Comparison of ENCODE assay signal across 9 cellular contexts in the genomic region with DNA sequence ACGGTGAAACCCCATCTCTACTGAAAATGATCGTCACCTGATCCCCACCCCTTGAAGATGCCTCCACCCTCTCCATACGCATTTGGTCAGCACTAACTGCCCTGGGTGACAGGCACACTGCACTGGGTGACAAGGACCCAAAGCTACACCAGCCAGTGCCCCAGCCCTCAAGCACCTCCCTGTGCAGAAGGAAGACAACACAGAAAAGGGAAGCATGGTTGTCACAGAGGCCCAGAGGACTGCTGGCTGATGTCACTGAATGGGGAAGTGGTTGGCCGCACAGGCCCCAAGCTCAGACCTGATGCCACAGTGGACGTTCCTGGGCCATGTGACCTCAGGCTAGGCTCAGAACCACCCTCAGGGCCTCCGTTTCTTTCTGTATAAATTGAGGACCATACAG. TPM values are rescaled to one million over a fixed set of nuclear protein-coding genes. Genes with fewer than 3 reads are reported as not detected.
DNase-seq lines count a peak whose midpoint lies in the region; ATAC-seq and TF ChIP-seq lines count a peak whose summit lies in the region.
"Had no signal": no experiment of that assay in that cellular context is flagged by ENCODE, and none has a peak within 500 bp of the region (broad histone marks: within the 10 kb centered on the region; RNA-seq: fewer than 3 reads in every experiment).

No MANE protein-coding gene starts in this region.

- peaks cover 14% of the 10 kb centered on the region for H3K36me3 Mint-ChIP-seq in activated CD4-positive, alpha-beta T cell treated with anti-CD3 and anti-CD28 coated beads, Interleukin-2, amount 10 ng/mL, durations not matched to agents 7 days and 5 days (ENCODE audit: low read depth)

- intact Hi-C loops in heart right ventricle (cut with DNase I) = no loop called here

- no peak overlapping the region for H3K27ac Mint-ChIP-seq in activated CD4-positive, alpha-beta T cell treated with anti-CD3 and anti-CD28 coated beads, Interleukin-2, amount 10 ng/mL, durations not matched to agents 7 days and 5 days
- H3K27ac Mint-ChIP-seq: T-helper 1 cell treated with Interleukin-12 subunit alpha and Interleukin-12 subunit beta and Interleukin-4 antibody, amounts not matched to agents 30 μg/mL and 1 μg/mL, for 36 hours had no signal

- 76 to 78% methylated on average over 6 of the region's 6 CpGs for WGBS in heart right ventricle, 2 donors
- 69% methylated on average over 5 of the region's 6 CpGs for WGBS in suprapubic skin

- TF ChIP-seq CTCF in OCI-LY3 (IDR thresholded peaks at IDR 0.05; ENCODE audit: low read depth, low read length) = no peak
- TF ChIP-seq CTCF in heart right ventricle (IDR thresholded peaks at IDR 0.05) = no peak
- no peak for TF ChIP-seq CTCF in suprapubic skin (IDR thresholded peaks at IDR 0.05)

- H3K27me3 ChIP-seq in OCI-LY3 (ENCODE audit: low read depth, low read length) (no peaks in the 10 kb centered on the region), heart right ventricle (no peaks in the 10 kb centered on the region), suprapubic skin (no peaks in the 10 kb centered on the region)

- H3K4me3 Mint-ChIP-seq in activated CD4-positive, alpha-beta T cell treated with anti-CD3 and anti-CD28 coated beads, Interleukin-2, amount 10 ng/mL, durations not matched to agents 7 days and 5 days = no peak overlapping the region
- H3K4me3 Mint-ChIP-seq: T-helper 1 cell treated with Interleukin-12 subunit alpha and Interleukin-12 subunit beta and Interleukin-4 antibody, amounts not matched to agents 30 μg/mL and 1 μg/mL, for 36 hours had no signal

- DNase-seq in heart right ventricle (peak; percentile 37 to 58), suprapubic skin (ENCODE audit: low spot score in 2 of 2) (no peak), A172 (ENCODE audit: low spot score) (no peak)
- no peak for DNase-seq in NK-92 treated with Interleukin-12 subunit alpha and Interleukin-12 subunit beta, amount 100 ng/mL, for 24 hours (lab: John Stamatoyannopoulos, UW)
- no peak for DNase-seq in activated CD4-positive, alpha-beta T cell treated with anti-CD3 and anti-CD28 coated beads, Interleukin-2, amount 10 ng/mL, durations not matched to agents 7 days and 5 days

- no peak overlapping the region for H2AFZ ChIP-seq in OCI-LY3 (ENCODE audit: low read depth, low read length)

- peak overlapping the region; percentile 50; the same call in 1 of the 2 replicates for H3K9ac ChIP-seq in OCI-LY3 (ENCODE audit: low read length)

- H3K4me3 ChIP-seq in OCI-LY3 (ENCODE audit: low read length) = no peak overlapping the region
- no peak overlapping the region for H3K4me3 ChIP-seq in heart right ventricle
- no peak overlapping the region for H3K4me3 ChIP-seq in suprapubic skin

- peak; percentile 64 for ATAC-seq in GM18907 (IDR thresholded peaks at IDR 0.05; ENCODE audit: unreplicated experiment)
- peak; percentile 57 for ATAC-seq in HG02798 (IDR thresholded peaks at IDR 0.05; ENCODE audit: poor library complexity, unreplicated experiment)
- peak; percentile 36 to 75 (median 62) for ATAC-seq in heart right ventricle

- no peaks in the 10 kb centered on the region for H3K9me3 ChIP-seq in OCI-LY3 (ENCODE audit: insufficient read depth, low read length)
- H3K9me3 ChIP-seq in heart right ventricle = no peaks in the 10 kb centered on the region
- no peaks in the 10 kb centered on the region for H3K9me3 ChIP-seq in suprapubic skin

- H3K36me3 ChIP-seq in OCI-LY3 (replicated peaks; ENCODE audit: low read depth, low read length) (peaks cover 10% of the 10 kb centered on the region), heart right ventricle (peaks cover 0 to 44% (median 0%) of the 10 kb centered on the region in 9 donors), suprapubic skin (peaks cover 4% of the 10 kb centered on the region)

- no peak for TF ChIP-seq EP300 in suprapubic skin (IDR thresholded peaks at IDR 0.05)

- H3K4me2 ChIP-seq in OCI-LY3 (ENCODE audit: low read length) = peak overlapping the region; percentile 45

- no peak for TF ChIP-seq POLR2A in suprapubic skin (IDR thresholded peaks at IDR 0.05)

- H3K9me3 Mint-ChIP-seq in activated CD4-positive, alpha-beta T cell treated with anti-CD3 and anti-CD28 coated beads, Interleukin-2, amount 10 ng/mL, durations not matched to agents 7 days and 5 days = no peaks in the 10 kb centered on the region
- H3K9me3 Mint-ChIP-seq: T-helper 1 cell treated with Interleukin-12 subunit alpha and Interleukin-12 subunit beta and Interleukin-4 antibody, amounts not matched to agents 30 μg/mL and 1 μg/mL, for 36 hours had no signal

- H3K79me2 ChIP-seq in OCI-LY3 (ENCODE audit: low read length) = no peaks in the 10 kb centered on the region

- H3K4me1 ChIP-seq in OCI-LY3 (ENCODE audit: low read length) = peaks cover 88% of the 10 kb centered on the region
- H3K4me1 ChIP-seq in heart right ventricle = peaks cover 0 to 86% (median 0%) of the 10 kb centered on the region in 9 donors
- H3K4me1 ChIP-seq in suprapubic skin = peaks cover 10% of the 10 kb centered on the region

- CTCF ChIA-PET in activated CD4-positive, alpha-beta T cell treated with anti-CD3 and anti-CD28 coated beads, Interleukin-2, amount 10 ng/mL, durations not matched to agents 7 days and 5 days (lab: Charles Lee) = no interaction called here

- H3K27me3 Mint-ChIP-seq in activated CD4-positive, alpha-beta T cell treated with anti-CD3 and anti-CD28 coated beads, Interleukin-2, amount 10 ng/mL, durations not matched to agents 7 days and 5 days = no peaks in the 10 kb centered on the region

- POLR2A ChIA-PET in activated CD4-positive, alpha-beta T cell treated with anti-CD3 and anti-CD28 coated beads, Interleukin-2, amount 10 ng/mL, durations not matched to agents 7 days and 5 days (lab: Charles Lee) = no interaction called here

- no peaks in the 10 kb centered on the region for H4K20me1 ChIP-seq in OCI-LY3 (ENCODE audit: insufficient read depth, low read length)

- peaks cover 36% of the 10 kb centered on the region for H3K4me1 Mint-ChIP-seq in activated CD4-positive, alpha-beta T cell treated with anti-CD3 and anti-CD28 coated beads, Interleukin-2, amount 10 ng/mL, durations not matched to agents 7 days and 5 days

- H3K27ac ChIP-seq in OCI-LY3 (ENCODE audit: low read length) (peak overlapping the region; percentile 89), heart right ventricle (peak overlapping the region in 6 of 10 donors; percentile 30 to 95 (median 60)), suprapubic skin (peak overlapping the region; percentile 16)

RNA-seq across cellular contexts. Expression of gene PILRA, which starts 4.2 kb away (rescaled TPM):
- total RNA-seq in heart right ventricle (10 to 100 TPM in 1 of 10 donors, 1 to 10 TPM in 9; 1.1 to 12.4 (median 2.5) TPM), suprapubic skin (1 to 10 TPM; 1.3 to 8.5 (median 4.2) TPM)
- polyA plus RNA-seq in heart right ventricle = 1 to 10 TPM; 2.9 to 4.2 TPM
- 1 to 10 TPM; 1.8 to 2.7 TPM for total RNA-seq in activated CD4-positive, alpha-beta T cell treated with anti-CD3 and anti-CD28 coated beads, Interleukin-2, amount 10 ng/mL, durations not matched to agents 7 days and 5 days
- not detected in 2 replicates for total RNA-seq in A172 (2014; rRNA removed; shearing (Covaris generic))

RNA-seq across cellular contexts. Expression of gene PILRB, which starts 11.2 kb away (rescaled TPM):
- total RNA-seq in heart right ventricle (10 to 100 TPM in 6 of 10 donors, 1 to 10 TPM in 4; 7.3 to 15.5 (median 10.5) TPM), suprapubic skin (100 to 1,000 TPM in 1 of 4 donors, 10 to 100 TPM in 3; 40.8 to 125 (median 63.1) TPM)
- 10 to 100 TPM; 14.5 to 69.1 TPM for polyA plus RNA-seq in heart right ventricle
- 10 to 100 TPM; 50.6 to 56.2 TPM for total RNA-seq in activated CD4-positive, alpha-beta T cell treated with anti-CD3 and anti-CD28 coated beads, Interleukin-2, amount 10 ng/mL, durations not matched to agents 7 days and 5 days
- total RNA-seq in A172 (2014; rRNA removed; shearing (Covaris generic)) = 14.3 and 16.4 TPM in 2 replicates

RNA-seq across cellular contexts. Expression of gene ZCWPW1, which starts 59.4 kb away (rescaled TPM):
- 1 to 10 TPM; 3.3 to 5.5 (median 4.0) TPM for total RNA-seq in heart right ventricle
- 1 to 10 TPM; 7.2 to 7.5 TPM for polyA plus RNA-seq in heart right ventricle
- 1 to 10 TPM; 2.2 to 9.4 (median 4.8) TPM for total RNA-seq in suprapubic skin
- total RNA-seq in activated CD4-positive, alpha-beta T cell treated with anti-CD3 and anti-CD28 coated beads, Interleukin-2, amount 10 ng/mL, durations not matched to agents 7 days and 5 days = 1 to 10 TPM; 2.4 to 2.7 TPM
- 2.9 and 3.7 TPM in 2 replicates for total RNA-seq in A172 (2014; rRNA removed; shearing (Covaris generic))

Comparison
In these comparisons a context has a peak if more than half of its experiments do, and no peak if none do; other contexts are left out.
1. H3K27ac ChIP-seq: peak in every context shown above with its lines; median percentile 89 in OCI-LY3; 60 in heart right ventricle; 16 in suprapubic skin.
2. DNase-seq: peak in heart right ventricle (2 of 2); none in suprapubic skin (0 of 2), NK-92 treated with Interleukin-12 subunit alpha and Interleukin-12 subunit beta, amount 100 ng/mL, for 24 hours (single experiment), activated CD4-positive, alpha-beta T cell treated with anti-CD3 and anti-CD28 coated beads, Interleukin-2, amount 10 ng/mL, durations not matched to agents 7 days and 5 days (single experiment) and A172 (single experiment).
3. Peak in every context shown above with its lines, with median percentiles within 50 percentile points of each other: ATAC-seq.